Comparison of ENCODE assay signal across 20 cellular contexts in the genomic region with DNA sequence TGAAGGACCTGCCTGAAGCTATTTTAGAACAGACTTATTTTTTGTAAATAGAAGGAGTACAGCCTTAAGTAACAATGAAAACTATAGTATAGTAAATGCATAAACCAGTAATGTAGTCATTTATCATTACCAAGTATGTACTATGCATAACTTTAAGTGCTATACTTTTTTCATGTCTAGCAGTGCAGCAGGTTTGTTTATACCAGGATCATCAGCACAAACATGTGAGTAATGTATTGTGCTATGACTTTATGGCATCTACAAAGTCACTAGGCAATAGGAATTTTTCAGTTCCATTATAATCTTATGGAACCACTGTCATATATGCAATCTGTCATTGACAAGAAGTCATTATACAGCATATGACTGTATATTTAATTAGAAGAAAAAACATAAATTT. TPM values are rescaled to one million over a fixed set of nuclear protein-coding genes. Genes with fewer than 3 reads are reported as not detected.
DNase-seq lines count a peak whose midpoint lies in the region; ATAC-seq and TF ChIP-seq lines count a peak whose summit lies in the region.
"Had no signal": no experiment of that assay in that cellular context is flagged by ENCODE, and none has a peak within 500 bp of the region (broad histone marks: within the 10 kb centered on the region; RNA-seq: fewer than 3 reads in every experiment).

No MANE protein-coding gene starts in this region.

- H2BK12ac ChIP-seq in trophoblast cell (ENCODE audit: low read length), result no peak overlapping the region

- DNase-seq in ELR (ENCODE audit: low read depth) (peak; percentile 32), epithelial cell of esophagus (ENCODE audit: low read depth) (peak; percentile 16), trophoblast cell (peak; percentile 53 to 80), Right ventricle myocardium inferior (ENCODE audit: missing footprints) (no peak)
- DNase-seq: AML-193; Caco-2; Calu3; CD4-positive, alpha-beta T cell; CD8-positive, alpha-beta T cell; DMS79 treated with DMSO at 0.1 percent for 48 hours; GDM1 had no signal

- peaks cover 5% of the 10 kb centered on the region for H3K79me1 ChIP-seq in trophoblast cell (ENCODE audit: low read length)

- no peaks in the 10 kb centered on the region for H3K9me3 ChIP-seq in trophoblast cell (ENCODE audit: insufficient read depth, low read depth, low read length)
- H3K9me3 ChIP-seq: A549; BLaER1 treated with 17β-estradiol and CSF1 and Interleukin-3, amounts not matched to agents 10 nM and 100 nM; Caco-2 had no signal

- H3K23ac ChIP-seq in trophoblast cell (ENCODE audit: low read length), result no peak overlapping the region

- no peak overlapping the region for H4K12ac ChIP-seq in trophoblast cell (ENCODE audit: low read depth, low read length)

- H3K27me3 ChIP-seq in trophoblast cell (ENCODE audit: insufficient read depth, low read length), result no peaks in the 10 kb centered on the region
- H3K27me3 ChIP-seq: BLaER1 treated with 17β-estradiol and CSF1 and Interleukin-3, amounts not matched to agents 10 nM and 100 nM had no signal

- no peak overlapping the region for H2BK120ac ChIP-seq in trophoblast cell (ENCODE audit: insufficient read depth, low read length, poor library complexity)

- H3K4me2 ChIP-seq in trophoblast cell (ENCODE audit: low read length), result no peak overlapping the region
- H3K4me2 ChIP-seq: A549; BLaER1 treated with 17β-estradiol and CSF1 and Interleukin-3, amounts not matched to agents 10 nM and 100 nM had no signal

- H2BK5ac ChIP-seq in trophoblast cell (ENCODE audit: low read depth, low read length, poor library complexity), result no peak overlapping the region

- H3K14ac ChIP-seq in trophoblast cell (ENCODE audit: low read length), result no peak overlapping the region

- peaks cover 3 to 12% of the 10 kb centered on the region in 2 experiments for H3K4me1 ChIP-seq in trophoblast cell (ENCODE audit: control insufficient read depth in 1 of 2, insufficient read depth in 2 of 2, low read length in 2 of 2)

- intact Hi-C loops in Right ventricle myocardium inferior (cut with DNase I), result no loop called here

- no peak overlapping the region for H4K91ac ChIP-seq in trophoblast cell (ENCODE audit: low read depth, low read length)

- ATAC-seq in Right ventricle myocardium inferior (no peak), HG02623 (IDR thresholded peaks at IDR 0.05; ENCODE audit: unreplicated experiment) (no peak)
- ATAC-seq: A549; CD8-positive, alpha-beta T cell; GM12878 had no signal

- no peak overlapping the region for H2AFZ ChIP-seq in trophoblast cell (ENCODE audit: insufficient read depth, low read length, poor library complexity)

- no peak overlapping the region for H3K9ac ChIP-seq in trophoblast cell (ENCODE audit: low read length)
- H3K9ac ChIP-seq: BLaER1 treated with 17β-estradiol and CSF1 and Interleukin-3, amounts not matched to agents 10 nM and 100 nM had no signal

- no peak overlapping the region for H3K27ac ChIP-seq in trophoblast cell (ENCODE audit: low read depth, low read length)
- H3K27ac ChIP-seq: 22Rv1; A549; BLaER1 treated with 17β-estradiol and CSF1 and Interleukin-3, amounts not matched to agents 10 nM and 100 nM; C4-2B had no signal

- H4K8ac ChIP-seq in trophoblast cell (ENCODE audit: low read depth, low read length), result no peak overlapping the region

- no peak overlapping the region for H3K4me3 ChIP-seq in epithelial cell of esophagus (ENCODE audit: low read length)
- H3K4me3 ChIP-seq in trophoblast cell (ENCODE audit: low read depth, low read length), result no peak overlapping the region
- H3K4me3 ChIP-seq: A549; BLaER1 treated with 17β-estradiol and CSF1 and Interleukin-3, amounts not matched to agents 10 nM and 100 nM; GM12878 had no signal

- no peaks in the 10 kb centered on the region for H3K36me3 ChIP-seq in trophoblast cell (ENCODE audit: control insufficient read depth in 1 of 2, insufficient read depth in 2 of 2, low read length in 2 of 2)
- H3K36me3 ChIP-seq: BLaER1 treated with 17β-estradiol and CSF1 and Interleukin-3, amounts not matched to agents 10 nM and 100 nM had no signal

- no peak overlapping the region for H2AK5ac ChIP-seq in trophoblast cell (ENCODE audit: low read length)

- H3K79me2 ChIP-seq in trophoblast cell (ENCODE audit: control insufficient read depth, insufficient read depth, low read length, poor library complexity), result no peaks in the 10 kb centered on the region

- no peak for TF ChIP-seq CTCF in epithelial cell of esophagus (IDR thresholded peaks at IDR 0.05; ENCODE audit: insufficient read depth, low read depth, low read length, missing control alignments)

- no peak overlapping the region for H3K18ac ChIP-seq in trophoblast cell (ENCODE audit: low read length)

- H3K4ac ChIP-seq in trophoblast cell (ENCODE audit: low read depth, low read length), result no peak overlapping the region

RNA-seq across cellular contexts. Expression of gene ODAPH, which starts 3.4 kb away (rescaled TPM):
- polyA plus RNA-seq in trophoblast cell (2013), result 6.5 and 7.6 TPM in 2 replicates
- not detected for total RNA-seq in Right ventricle myocardium inferior
- total RNA-seq: A172, Caco-2, Calu3, G401 had no signal
- polyA plus RNA-seq: BJ had no signal

RNA-seq across cellular contexts. Expression of gene THAP6, which starts 38.2 kb away (rescaled TPM):
- 6.4 and 7.5 TPM in 2 replicates for polyA plus RNA-seq in trophoblast cell (2013)
- 20.8 TPM for total RNA-seq in Right ventricle myocardium inferior

RNA-seq across cellular contexts. Expression of gene RCHY1, which starts 38.2 kb away (rescaled TPM):
- polyA plus RNA-seq in trophoblast cell (2013), result 17.5 and 17.8 TPM in 2 replicates
- total RNA-seq in Right ventricle myocardium inferior, result 48.9 TPM
